In the genomic region with DNA sequence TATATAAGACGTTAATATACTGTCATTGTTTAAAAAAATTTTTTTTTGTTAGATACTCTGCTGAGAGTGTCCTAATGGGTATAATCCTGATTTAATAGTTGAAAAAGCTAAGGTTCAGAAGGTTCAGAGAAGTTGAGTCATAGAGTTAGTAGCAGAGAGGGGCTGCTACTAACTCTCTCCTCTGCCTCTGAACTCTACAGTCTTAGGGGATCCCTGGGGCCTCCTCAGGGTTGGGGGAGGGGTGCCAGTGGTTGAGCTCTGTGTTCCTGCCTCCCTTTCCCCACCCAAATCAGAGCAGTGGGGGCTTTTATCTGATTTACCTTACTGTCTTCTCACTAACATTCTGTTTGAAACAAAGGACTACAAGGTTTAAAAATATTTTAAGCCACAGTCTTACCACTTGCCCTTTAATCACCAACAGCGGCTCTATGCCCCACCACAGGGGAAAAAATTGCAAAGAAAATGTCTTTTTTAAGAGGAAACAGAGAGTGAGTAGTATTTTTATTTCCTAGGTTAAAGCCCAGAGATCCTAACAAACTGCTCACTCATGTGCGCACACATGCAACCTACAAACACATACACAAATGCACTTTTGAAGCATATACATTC, we compare ENCODE assay signal across 28 cellular contexts.
"Had no signal": no experiment of that assay in that cellular context is flagged by ENCODE, and none has a peak within 500 bp of the region (broad histone marks: within the 10 kb centered on the region; RNA-seq: fewer than 3 reads in every experiment).

No MANE protein-coding gene starts in this region.

- H3K27me3 ChIP-seq: body of pancreas, esophagus muscularis mucosa, foreskin keratinocyte had no signal

- FAIRE-seq: colon had no signal

- ATAC-seq: activated CD4-positive, alpha-beta T cell treated with anti-CD3 and anti-CD28 coated beads for 36 hours; activated T-cell treated with anti-CD3 and anti-CD28 coated beads, Interleukin-2, amount 50 U/mL, for 4 hours; activated T-helper 17 cell treated with anti-CD3 and anti-CD28 coated beads, Interleukin-2, amount 50 U/mL, for 72 hours; body of pancreas; effector memory CD8-positive, alpha-beta T cell; foreskin keratinocyte; gastrocnemius medialis; heart left ventricle had no signal

- H3K27ac ChIP-seq: body of pancreas, esophagus muscularis mucosa, foreskin keratinocyte, gastrocnemius medialis, heart left ventricle had no signal

- H3K27me3 Mint-ChIP-seq: activated CD4-positive, alpha-beta memory T cell treated with anti-CD3 and anti-CD28 coated beads for 36 hours; activated CD4-positive, alpha-beta T cell treated with anti-CD3 and anti-CD28 coated beads for 36 hours; activated CD4-positive, alpha-beta T cell treated with anti-CD3 and anti-CD28 coated beads, Interleukin-2, amount 10 ng/mL, durations not matched to agents 24 days and 14 days; activated naive CD8-positive, alpha-beta T cell; activated T-helper 17 cell treated with anti-CD3 and anti-CD28 coated beads, Interleukin-2, amount 50 U/mL, for 72 hours had no signal

- H3K9me3 Mint-ChIP-seq: activated CD4-positive, alpha-beta memory T cell treated with anti-CD3 and anti-CD28 coated beads for 36 hours; activated CD4-positive, alpha-beta T cell treated with anti-CD3 and anti-CD28 coated beads, Interleukin-2, amount 10 ng/mL, durations not matched to agents 24 days and 14 days; activated T-cell treated with anti-CD3 and anti-CD28 coated beads, Interleukin-2, amount 50 U/mL, for 4 hours; activated T-helper 17 cell treated with anti-CD3 and anti-CD28 coated beads, Interleukin-2, amount 50 U/mL, for 72 hours; effector memory CD8-positive, alpha-beta T cell had no signal

- H3K4me1 ChIP-seq: body of pancreas, foreskin keratinocyte, gastrocnemius medialis, heart left ventricle had no signal

- H3K9me3 ChIP-seq: body of pancreas, esophagus muscularis mucosa, gastrocnemius medialis had no signal

- DNase-seq: activated CD4-positive, alpha-beta memory T cell treated with anti-CD3 and anti-CD28 coated beads for 36 hours; activated CD4-positive, alpha-beta T cell treated with anti-CD3 and anti-CD28 coated beads for 36 hours; activated CD4-positive, alpha-beta T cell treated with anti-CD3 and anti-CD28 coated beads, Interleukin-2, amount 10 ng/mL, durations not matched to agents 24 days and 14 days; activated CD4-positive, CD25-positive, alpha-beta regulatory T cell; activated CD4-positive, CD25-positive, alpha-beta regulatory T cell treated with anti-CD3 and anti-CD28 coated beads, Interleukin-2, amount 50 U/mL, for 72 hours; activated CD8-positive, alpha-beta memory T cell treated with anti-CD3 and anti-CD28 coated beads for 24 hours; activated effector memory CD4-positive, alpha-beta T cell treated with Interleukin-2 at 50 U/mL for 16 hours; activated gamma-delta T cell treated with Interleukin-2 at 50 U/mL for 16 hours; activated naive CD4-positive, alpha-beta T cell treated with anti-CD3 and anti-CD28 coated beads, Interleukin-2, amount 50 U/mL, for 16 hours; activated naive CD4-positive, alpha-beta T cell treated with Interleukin-2 at 50 U/mL for 16 hours; activated T-cell treated with anti-CD3 and anti-CD28 coated beads, Interleukin-2, amount 50 U/mL, for 4 hours; anterior cingulate cortex; body of pancreas; caudate nucleus; cortex of kidney; dermis blood vessel endothelial cell; effector CD4-positive, alpha-beta T cell; effector memory CD8-positive, alpha-beta T cell; erythroblast; foreskin keratinocyte; gastrocnemius medialis; glutamatergic neuron; heart left ventricle; T-helper 2 cell had no signal

- H3K27ac Mint-ChIP-seq: activated CD4-positive, alpha-beta memory T cell treated with anti-CD3 and anti-CD28 coated beads for 36 hours; activated CD4-positive, alpha-beta T cell treated with anti-CD3 and anti-CD28 coated beads for 36 hours; activated CD4-positive, alpha-beta T cell treated with anti-CD3 and anti-CD28 coated beads, Interleukin-2, amount 10 ng/mL, durations not matched to agents 24 days and 14 days; activated naive CD8-positive, alpha-beta T cell; activated T-helper 17 cell treated with anti-CD3 and anti-CD28 coated beads, Interleukin-2, amount 50 U/mL, for 72 hours; effector memory CD8-positive, alpha-beta T cell had no signal

- H3K36me3 Mint-ChIP-seq: activated CD4-positive, alpha-beta memory T cell treated with anti-CD3 and anti-CD28 coated beads for 36 hours; activated naive CD8-positive, alpha-beta T cell had no signal

- H3K4me3 ChIP-seq: body of pancreas, esophagus muscularis mucosa, gastrocnemius medialis, heart left ventricle had no signal

- H3K36me3 ChIP-seq: esophagus muscularis mucosa, gastrocnemius medialis, heart left ventricle had no signal

- H3K4me3 Mint-ChIP-seq: activated CD4-positive, alpha-beta memory T cell treated with anti-CD3 and anti-CD28 coated beads for 36 hours; activated CD4-positive, alpha-beta T cell treated with anti-CD3 and anti-CD28 coated beads for 36 hours; activated CD4-positive, alpha-beta T cell treated with anti-CD3 and anti-CD28 coated beads, Interleukin-2, amount 10 ng/mL, durations not matched to agents 24 days and 14 days; activated naive CD8-positive, alpha-beta T cell; activated T-cell treated with anti-CD3 and anti-CD28 coated beads, Interleukin-2, amount 50 U/mL, for 4 hours; activated T-helper 17 cell treated with anti-CD3 and anti-CD28 coated beads, Interleukin-2, amount 50 U/mL, for 72 hours; effector memory CD8-positive, alpha-beta T cell had no signal
